In the genomic region with DNA sequence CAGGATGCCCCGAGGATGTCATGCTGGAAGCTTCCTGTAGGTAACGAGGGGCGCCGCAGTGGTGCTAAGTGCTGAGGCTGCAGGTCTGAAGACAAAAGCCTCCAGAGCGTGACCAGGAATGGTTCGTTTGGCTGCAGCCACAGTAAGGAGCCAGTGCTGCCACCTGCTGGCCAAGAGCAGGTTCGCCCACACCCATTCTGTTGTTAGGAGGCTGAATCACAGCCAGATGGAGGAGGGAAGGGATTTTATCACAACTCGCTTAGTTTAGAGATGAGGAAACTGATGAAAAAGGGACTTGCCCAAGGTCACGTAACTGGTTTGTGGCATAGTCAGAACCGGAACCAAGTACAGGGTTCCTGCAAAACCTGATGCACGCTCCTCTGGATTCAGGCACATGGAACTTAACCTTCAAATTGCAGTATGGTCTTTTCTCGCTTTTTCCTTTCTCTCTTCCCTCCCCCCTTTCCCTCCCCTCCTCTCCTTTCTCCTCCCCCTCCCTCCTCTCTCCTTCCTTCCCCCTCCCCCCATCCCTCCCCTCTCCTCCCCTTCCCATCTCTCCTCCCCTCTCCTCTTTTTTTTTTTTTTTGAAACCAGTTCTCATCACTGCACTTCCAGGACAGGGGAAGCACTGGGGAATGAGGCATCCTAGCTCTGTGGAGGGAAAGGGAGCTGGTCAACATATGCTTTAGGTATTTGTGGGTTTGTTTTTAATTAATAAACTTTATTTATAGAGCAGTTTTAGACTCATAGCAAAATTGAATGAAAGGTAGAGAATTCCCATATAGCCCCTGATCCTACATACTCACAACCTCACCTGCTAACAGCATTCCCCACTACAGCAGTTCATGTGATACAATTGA, we compare ENCODE assay signal across 8 cellular contexts.
DNase-seq lines count a peak whose midpoint lies in the region; ATAC-seq and TF ChIP-seq lines count a peak whose summit lies in the region.

No MANE protein-coding gene starts in this region.

- peak overlapping the region; percentile 47 for H3K4me2 ChIP-seq in HCT116 (ENCODE audit: low read length)

- H3K9ac ChIP-seq in HCT116 (ENCODE audit: low read length), result no peak overlapping the region

- H3K27me3 ChIP-seq in HCT116 (ENCODE audit: insufficient read depth, low read length), result no peaks in the 10 kb centered on the region
- no peaks in the 10 kb centered on the region for H3K27me3 ChIP-seq in neutrophil

- peak overlapping the region; percentile 87 for H3K27ac Mint-ChIP-seq in activated T-helper 1 cell treated with anti-CD3 and anti-CD28 coated beads, Interleukin-12 subunit alpha, Interleukin-12 subunit beta, Interleukin-2, Interleukin-4 antibody, amounts not matched to agents 30 ng/mL and 10 ng/mL and 1 ng/mL, durations not matched to agents 14 hours and 24 hours and 36 hours

- H3K4me3 ChIP-seq in HCT116 (replicated peaks in 1 of 2; ENCODE audit: low read depth in 1 of 2, low read length in 2 of 2) (no peak overlapping the region), fibroblast of the aortic adventitia (ENCODE audit: low read depth, low read length) (no peak overlapping the region), neutrophil (ENCODE audit: low read depth in 1 of 2, low read length in 1 of 2) (no peak overlapping the region)

- no peaks in the 10 kb centered on the region for H3K27me3 Mint-ChIP-seq in activated T-helper 1 cell treated with anti-CD3 and anti-CD28 coated beads, Interleukin-12 subunit alpha, Interleukin-12 subunit beta, Interleukin-2, Interleukin-4 antibody, amounts not matched to agents 30 ng/mL and 10 ng/mL and 1 ng/mL, durations not matched to agents 14 hours and 24 hours and 36 hours (ENCODE audit: insufficient read depth)

- peak; percentile 81 for TF ChIP-seq RAD21 in HCT116 (IDR thresholded peaks at IDR 0.05; ENCODE audit: low read depth)

- H3K79me2 ChIP-seq in HCT116 (ENCODE audit: insufficient read depth, low read length), result no peaks in the 10 kb centered on the region

- no peaks in the 10 kb centered on the region for H3K9me3 Mint-ChIP-seq in activated T-helper 1 cell treated with anti-CD3 and anti-CD28 coated beads, Interleukin-12 subunit alpha, Interleukin-12 subunit beta, Interleukin-2, Interleukin-4 antibody, amounts not matched to agents 30 ng/mL and 10 ng/mL and 1 ng/mL, durations not matched to agents 14 hours and 24 hours and 36 hours

- peak; percentile 98 for ATAC-seq in HCT116

- peak overlapping the region; percentile 61 for H2AFZ ChIP-seq in HCT116 (ENCODE audit: low read depth, low read length, poor library complexity, severe bottlenecking)

- H3K4me3 Mint-ChIP-seq in activated T-helper 1 cell treated with anti-CD3 and anti-CD28 coated beads, Interleukin-12 subunit alpha, Interleukin-12 subunit beta, Interleukin-2, Interleukin-4 antibody, amounts not matched to agents 30 ng/mL and 10 ng/mL and 1 ng/mL, durations not matched to agents 14 hours and 24 hours and 36 hours, result peak overlapping the region; percentile 58

- H3K36me3 ChIP-seq in HCT116 (ENCODE audit: control insufficient read depth in 1 of 2, insufficient read depth in 2 of 2, low read length in 2 of 2), result no peaks in the 10 kb centered on the region
- H3K36me3 ChIP-seq in neutrophil, result no peaks in the 10 kb centered on the region

- H3K36me3 Mint-ChIP-seq in activated T-helper 1 cell treated with anti-CD3 and anti-CD28 coated beads, Interleukin-12 subunit alpha, Interleukin-12 subunit beta, Interleukin-2, Interleukin-4 antibody, amounts not matched to agents 30 ng/mL and 10 ng/mL and 1 ng/mL, durations not matched to agents 14 hours and 24 hours and 36 hours (ENCODE audit: low read depth), result peaks cover 4% of the 10 kb centered on the region

- TF ChIP-seq POLR2A in HCT116 (IDR thresholded peaks at IDR 0.05; ENCODE audit: borderline replicate concordance, extremely low read depth, insufficient read depth, insufficient read length), result no peak

- no TSS peak for BruUV-seq in HCT116 (replicated peaks; lab: Mats Ljungman, UMichigan)

- peaks cover 41% of the 10 kb centered on the region for H3K4me1 Mint-ChIP-seq in activated T-helper 1 cell treated with anti-CD3 and anti-CD28 coated beads, Interleukin-12 subunit alpha, Interleukin-12 subunit beta, Interleukin-2, Interleukin-4 antibody, amounts not matched to agents 30 ng/mL and 10 ng/mL and 1 ng/mL, durations not matched to agents 14 hours and 24 hours and 36 hours (ENCODE audit: low read depth)

- no peak overlapping the region for H3K27ac ChIP-seq in HCT116 (ENCODE audit: low read depth, low read length)
- peak overlapping the region; percentile 59 for H3K27ac ChIP-seq in RWPE1
- H3K27ac ChIP-seq in neutrophil, result peak overlapping the region; percentile 41

- RAD21 ChIA-PET in HCT116 (lab: Charles Lee; ENCODE audit: low non-redundant PET in 1 of 2, low total read pairs in 2 of 2, uncharacterized antibody in 2 of 2, unreplicated experiment in 2 of 2), result no interaction called here

- H3K4me1 ChIP-seq in HCT116 (ENCODE audit: control insufficient read depth in 1 of 2, insufficient read depth in 2 of 2, low read length in 2 of 2) (peaks cover 0 to 7% of the 10 kb centered on the region in 2 experiments; a peak in 2 of 4 replicates), neutrophil (ENCODE audit: control insufficient read depth in 1 of 2, insufficient read depth in 1 of 2, low read depth in 1 of 2, low read length in 1 of 2) (peaks cover 8 to 19% of the 10 kb centered on the region in 2 experiments)

- no peaks in the 10 kb centered on the region for H3K9me2 ChIP-seq in HCT116 (ENCODE audit: insufficient read depth)

- CTCF ChIA-PET in HCT116 (lab: Charles Lee), result interaction anchor here (0.6 to 1.4 kb wide), 6 partner anchors 10 to 279 kb away, joined by 3 to 7 read pairs (median 4); no protein-coding TSS in a partner anchor
- CTCF ChIA-PET in RWPE1 (lab: Yijun Ruan, JAX), result interaction anchor here (0.6 to 1.2 kb wide), 5 partner anchors 30 to 186 kb away, joined by 3 to 8 read pairs (median 4); partner anchors contain the start of gene MPC2

- H3K9me3 ChIP-seq in HCT116 (ENCODE audit: control insufficient read depth in 1 of 2, insufficient read depth in 1 of 2, low read depth in 1 of 2, low read length in 2 of 2), result no peaks in the 10 kb centered on the region
- no peaks in the 10 kb centered on the region for H3K9me3 ChIP-seq in neutrophil

- TF ChIP-seq CTCF in HCT116 (IDR thresholded peaks at IDR 0.05 in 2 of 3, conservative IDR thresholded peaks at IDR 0.05 in 1 of 3; ENCODE audit: borderline replicate concordance in 1 of 3, insufficient read depth in 1 of 3, low read depth in 2 of 3, low read length in 2 of 3) (peak; percentile 89 to 99 (median 98)), RWPE1 (conservative IDR thresholded peaks at IDR 0.05; ENCODE audit: low read depth) (peak; percentile 93), fibroblast of the aortic adventitia (IDR thresholded peaks at IDR 0.05; ENCODE audit: insufficient read depth, low read length) (peak; percentile 95), neutrophil (IDR thresholded peaks at IDR 0.05) (peak; percentile 88)

- intact Hi-C loops in HCT116 (cut with micrococcal nuclease), result loop anchor here (1.0 to 5.0 kb wide), 2 partner anchors 89 to 201 kb away; no protein-coding TSS in a partner anchor
- intact Hi-C loops in activated T-helper 1 cell treated with anti-CD3 and anti-CD28 coated beads, Interleukin-12 subunit alpha, Interleukin-12 subunit beta, Interleukin-2, Interleukin-4 antibody, amounts not matched to agents 30 ng/mL and 10 ng/mL and 1 ng/mL, durations not matched to agents 14 hours and 24 hours and 36 hours (cut with micrococcal nuclease), result loop anchor here (1.0 to 10.0 kb wide), 11 partner anchors 19 to 601 kb away; partner anchors contain the start of genes CREG1, DCAF6, MPZL1 and RCSD1

- POLR2A ChIA-PET in HCT116 (lab: Charles Lee) (no interaction called here), RWPE1 (lab: Yijun Ruan, JAX; ENCODE audit: low non-redundant PET) (interaction anchor here (0.5 kb wide), 1 partner anchor 87 kb away, joined by 7 read pairs; no protein-coding TSS in a partner anchor)

- H4K20me1 ChIP-seq in HCT116 (ENCODE audit: insufficient read depth), result no peaks in the 10 kb centered on the region

- DNase-seq in GM03348 (ENCODE audit: low spot score), result peak; percentile 90
- peak; percentile 90 for DNase-seq in HCT116 (ENCODE audit: low read depth, low spot score)
- peak; percentile 91 for DNase-seq in M059J (ENCODE audit: low read depth)
- DNase-seq in RWPE1 (ENCODE audit: low spot score), result peak; percentile 87
- peak; percentile 84 for DNase-seq in activated T-helper 1 cell treated with anti-CD3 and anti-CD28 coated beads, Interleukin-12 subunit alpha, Interleukin-12 subunit beta, Interleukin-2, Interleukin-4 antibody, amounts not matched to agents 30 ng/mL and 10 ng/mL and 1 ng/mL, durations not matched to agents 14 hours and 24 hours and 36 hours (ENCODE audit: low spot score)
- DNase-seq in fibroblast of the aortic adventitia (ENCODE audit: low read depth), result peak; percentile 96
- DNase-seq in superior temporal gyrus (ENCODE audit: extremely low spot score), result peak; percentile 94

TF ChIP-seq in HCT116, 20 proteins besides CTCF, POLR2A, EP300 and RAD21:
- TF ChIP-seq YY1 (IDR thresholded peaks at IDR 0.05; ENCODE audit: extremely low read depth, insufficient replicate concordance, low read depth, low read length) (peak; percentile 40), CBX3 (IDR thresholded peaks at IDR 0.05; ENCODE audit: low read depth) (peak; percentile 82), ATF3 (IDR thresholded peaks at IDR 0.05) (no peak), MAX (IDR thresholded peaks at IDR 0.05) (peak; percentile 44; the same call in 1 of the 2 replicates), EZH2 (IDR thresholded peaks at IDR 0.05) (no peak)
